8 cellular contexts compared by ENCODE assay signal in the genomic region with DNA sequence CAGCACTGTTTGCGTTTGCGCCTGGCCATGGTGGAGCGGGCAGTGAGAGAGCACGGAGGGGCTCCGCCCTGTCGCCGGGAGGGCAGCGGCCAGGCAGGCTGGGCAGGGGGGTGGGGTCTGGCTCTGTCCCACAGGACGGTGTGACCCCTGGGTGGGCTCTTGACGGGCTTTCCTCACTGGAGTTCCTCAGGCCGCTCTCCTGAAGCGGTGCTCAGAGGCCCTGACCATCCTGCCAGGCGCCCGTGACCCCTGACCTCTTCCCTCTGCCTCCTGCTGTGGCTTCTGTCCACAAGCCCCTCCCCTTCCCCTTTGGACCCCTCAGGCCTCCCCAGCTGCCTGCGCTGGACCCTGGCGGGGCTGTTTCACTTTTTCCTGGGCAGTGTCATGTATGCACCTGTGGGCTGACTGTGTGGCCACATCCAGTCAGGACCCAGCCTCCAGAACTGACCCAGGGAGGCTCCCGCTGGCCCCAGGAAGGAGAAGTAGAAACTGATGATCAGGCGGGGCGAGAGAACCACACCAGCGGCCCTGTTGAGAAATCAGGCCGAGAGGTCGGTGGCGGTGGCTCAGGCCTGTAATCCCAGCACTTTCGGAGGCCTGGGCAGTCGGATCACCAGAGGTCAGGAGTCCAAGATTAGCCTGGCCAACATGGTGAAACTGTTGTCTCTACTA. TPM values are rescaled to one million over a fixed set of nuclear protein-coding genes. Genes with fewer than 3 reads are reported as not detected.
DNase-seq lines count a peak whose midpoint lies in the region; ATAC-seq and TF ChIP-seq lines count a peak whose summit lies in the region.

No MANE protein-coding gene starts in this region.

- no peak for ATAC-seq in activated CD4-positive, alpha-beta T cell treated with anti-CD3 and anti-CD28 coated beads for 36 hours
- ATAC-seq in activated naive CD8-positive, alpha-beta T cell treated with anti-CD3 and anti-CD28 coated beads, Interleukin-2, amount 50 U/mL, for 24 hours = no peak
- ATAC-seq in GM19395 (IDR thresholded peaks at IDR 0.05; ENCODE audit: unreplicated experiment) (no peak), GM19397 (IDR thresholded peaks at IDR 0.05; ENCODE audit: unreplicated experiment) (no peak)

- H3K27me3 ChIP-seq in iPS-20b (ENCODE audit: insufficient read depth, low read length) (peaks cover 11% of the 10 kb centered on the region), stomach (no peaks in the 10 kb centered on the region)

- intact Hi-C loops in activated CD4-positive, alpha-beta T cell treated with anti-CD3 and anti-CD28 coated beads for 36 hours (cut with DNase I, micrococcal nuclease) = loop anchor here (2.0 to 5.0 kb wide), 2 partner anchors 57 to 304 kb away; no protein-coding TSS in a partner anchor
- intact Hi-C loops in stomach (cut with DNase I; ENCODE audit: low total_unique reads) = no loop called here

- peaks cover 21% of the 10 kb centered on the region for H3K4me1 Mint-ChIP-seq in activated CD4-positive, alpha-beta T cell treated with anti-CD3 and anti-CD28 coated beads for 36 hours
- H3K4me1 Mint-ChIP-seq in activated naive CD8-positive, alpha-beta T cell treated with anti-CD3 and anti-CD28 coated beads, Interleukin-2, amount 50 U/mL, for 24 hours = peaks cover 24% of the 10 kb centered on the region

- H3K9me3 ChIP-seq in iPS-20b (ENCODE audit: insufficient read depth, low read depth, low read length) (no peaks in the 10 kb centered on the region), stomach (no peaks in the 10 kb centered on the region)

- no peak for TF ChIP-seq CTCF in stomach (IDR thresholded peaks at IDR 0.05)

- H3K4me1 ChIP-seq in iPS-20b (ENCODE audit: insufficient read depth, low read length) (peaks cover 3% of the 10 kb centered on the region; the same call in 1 of the 2 replicates), stomach (peaks cover 23 to 52% (median 43%) of the 10 kb centered on the region in 4 donors)

- H3K27me3 Mint-ChIP-seq in activated CD4-positive, alpha-beta T cell treated with anti-CD3 and anti-CD28 coated beads for 36 hours = no peaks in the 10 kb centered on the region
- no peaks in the 10 kb centered on the region for H3K27me3 Mint-ChIP-seq in activated naive CD8-positive, alpha-beta T cell treated with anti-CD3 and anti-CD28 coated beads, Interleukin-2, amount 50 U/mL, for 24 hours

- 24 to 44% (median 28%) methylated on average over 15 to 25 of the region's 25 CpGs for WGBS in stomach, 5 donors

- no peak overlapping the region for H3K9ac ChIP-seq in iPS-20b (ENCODE audit: low read depth, low read length)

- peaks cover 16% of the 10 kb centered on the region for H3K36me3 Mint-ChIP-seq in activated CD4-positive, alpha-beta T cell treated with anti-CD3 and anti-CD28 coated beads for 36 hours (ENCODE audit: low read depth)
- H3K36me3 Mint-ChIP-seq in activated naive CD8-positive, alpha-beta T cell treated with anti-CD3 and anti-CD28 coated beads, Interleukin-2, amount 50 U/mL, for 24 hours (ENCODE audit: low read depth) = peaks cover 7% of the 10 kb centered on the region

- TF ChIP-seq POLR2A in stomach (IDR thresholded peaks at IDR 0.05) = no peak

- H3K4me3 ChIP-seq in iPS-20b (ENCODE audit: low read length) (peak overlapping the region; percentile 65; the same call in 1 of the 2 replicates), stomach (peak overlapping the region; percentile 91 to 99 (median 94))

- TF ChIP-seq EP300 in stomach (IDR thresholded peaks at IDR 0.05) = no peak

- H3K27ac ChIP-seq in iPS-20b (ENCODE audit: low read length) (no peak overlapping the region), stomach (peak overlapping the region in 4 of 5 donors; percentile 93 to 94 (median 94))

- peak overlapping the region; percentile 60 for H3K27ac Mint-ChIP-seq in activated CD4-positive, alpha-beta T cell treated with anti-CD3 and anti-CD28 coated beads for 36 hours
- H3K27ac Mint-ChIP-seq in activated naive CD8-positive, alpha-beta T cell treated with anti-CD3 and anti-CD28 coated beads, Interleukin-2, amount 50 U/mL, for 24 hours = peak overlapping the region; percentile 59

- POLR2A ChIA-PET in activated CD4-positive, alpha-beta T cell treated with anti-CD3 and anti-CD28 coated beads for 36 hours (lab: Charles Lee) = interaction anchor here (0.6 kb wide), 1 partner anchor 111 kb away, joined by 3 read pairs; no protein-coding TSS in a partner anchor

- H3K9me3 Mint-ChIP-seq in activated CD4-positive, alpha-beta T cell treated with anti-CD3 and anti-CD28 coated beads for 36 hours (ENCODE audit: low read depth) = no peaks in the 10 kb centered on the region
- no peaks in the 10 kb centered on the region for H3K9me3 Mint-ChIP-seq in activated naive CD8-positive, alpha-beta T cell treated with anti-CD3 and anti-CD28 coated beads, Interleukin-2, amount 50 U/mL, for 24 hours

- H3K4me3 Mint-ChIP-seq in activated CD4-positive, alpha-beta T cell treated with anti-CD3 and anti-CD28 coated beads for 36 hours = peak overlapping the region; percentile 78
- peak overlapping the region; percentile 80 for H3K4me3 Mint-ChIP-seq in activated naive CD8-positive, alpha-beta T cell treated with anti-CD3 and anti-CD28 coated beads, Interleukin-2, amount 50 U/mL, for 24 hours

- H3K36me3 ChIP-seq in iPS-20b (ENCODE audit: insufficient read depth, low read depth, low read length) = peaks cover 24% of the 10 kb centered on the region
- H3K36me3 ChIP-seq in stomach = peaks cover 33 to 51% (median 47%) of the 10 kb centered on the region in 4 donors

- no peak for DNase-seq in activated CD4-positive, alpha-beta T cell treated with anti-CD3 and anti-CD28 coated beads for 36 hours
- no peak for DNase-seq in activated CD4-positive, alpha-beta T cell treated with anti-CD3 and anti-CD28 coated beads, Interleukin-2, amount 50 U/mL, for 4 hours
- no peak for DNase-seq in activated naive CD8-positive, alpha-beta T cell treated with anti-CD3 and anti-CD28 coated beads, Interleukin-2, amount 50 U/mL, for 24 hours
- DNase-seq in stomach (no peak), AG20443 (ENCODE audit: low spot score) (no peak)

- CTCF ChIA-PET in activated CD4-positive, alpha-beta T cell treated with anti-CD3 and anti-CD28 coated beads for 36 hours (lab: Charles Lee) = interaction anchor here (0.6 to 1.2 kb wide), 2 partner anchors 125 to 131 kb away, joined by 3 to 4 read pairs; no protein-coding TSS in a partner anchor

RNA-seq across cellular contexts. Expression of a gene that starts 1.2 kb away (rescaled TPM):
- total RNA-seq in activated CD4-positive, alpha-beta T cell treated with anti-CD3 and anti-CD28 coated beads for 36 hours = 10 to 100 TPM; 43.8 to 44.7 TPM
- total RNA-seq in stomach = 10 to 100 TPM; 20.1 to 75.3 (median 43.2) TPM
- 10 to 100 TPM; 31.9 to 51.9 (median 41.5) TPM for polyA plus RNA-seq in stomach

RNA-seq across cellular contexts. Expression of a gene that starts 9.6 kb away (rescaled TPM):
- 10 to 100 TPM; 14.5 to 15.0 TPM for total RNA-seq in activated CD4-positive, alpha-beta T cell treated with anti-CD3 and anti-CD28 coated beads for 36 hours
- total RNA-seq in stomach = 10 to 100 TPM in 4 of 5 donors, 1 to 10 TPM in 1; 5.4 to 17.9 (median 10.5) TPM
- 10 to 100 TPM in 1 of 3 donors, 1 to 10 TPM in 2; 6.6 to 10.7 (median 8.1) TPM for polyA plus RNA-seq in stomach

RNA-seq across cellular contexts. Expression of a gene that starts 11.0 kb away (rescaled TPM):
- total RNA-seq in activated CD4-positive, alpha-beta T cell treated with anti-CD3 and anti-CD28 coated beads for 36 hours = not detected
- total RNA-seq in stomach = 10 to 100 TPM in 1 of 5 donors, 1 to 10 TPM in 1, not detected in 3; 2.3 to 18.2 TPM
- polyA plus RNA-seq in stomach = 1 to 10 TPM; 2.4 to 5.2 (median 3.9) TPM

RNA-seq across cellular contexts. Expression of a gene that starts 55.8 kb away (rescaled TPM):
- total RNA-seq in activated CD4-positive, alpha-beta T cell treated with anti-CD3 and anti-CD28 coated beads for 36 hours = 1 to 10 TPM; 5.2 to 6.6 TPM
- 10 to 100 TPM in 2 of 5 donors, 1 to 10 TPM in 3; 3.0 to 29.5 (median 9.5) TPM for total RNA-seq in stomach
- 1 to 10 TPM; 4.8 to 5.7 (median 5.0) TPM for polyA plus RNA-seq in stomach
